ENCODE assay signal across 29 cellular contexts in genomic region chr6:3315841-3316240, GRCh38.
"Had no signal": no experiment of that assay in that cellular context is flagged by ENCODE, and none has a peak within 500 bp of the region (broad histone marks: within the 10 kb centered on the region; RNA-seq: fewer than 3 reads in every experiment).

No MANE protein-coding gene starts in this region.

- H3K27me3 Mint-ChIP-seq: activated naive CD8-positive, alpha-beta T cell had no signal

- ATAC-seq: activated CD4-positive, alpha-beta T cell treated with anti-CD3 and anti-CD28 coated beads for 36 hours; activated T-cell treated with anti-CD3 and anti-CD28 coated beads, Interleukin-2, amount 50 U/mL, for 72 hours; heart right ventricle; left lung; lower lobe of right lung; mucosa of descending colon; natural killer cell treated with Interleukin-12 subunit alpha and Interleukin-12 subunit beta and Interleukin-15 and Interleukin-18, amount 100 ng/mL, for 72 hours; right lobe of liver; stimulated activated naive B cell treated with anti-CD40 and anti-IgM and Interleukin-4, amounts not matched to agents 10 μg/mL and 1 μg/mL and 100 μg/mL, for 72 hours; upper lobe of right lung had no signal

- H3K9me3 Mint-ChIP-seq: activated T-cell treated with anti-CD3 and anti-CD28 coated beads, Interleukin-2, amount 50 U/mL, for 72 hours; central memory CD8-positive, alpha-beta T cell; natural killer cell treated with Interleukin-12 subunit alpha and Interleukin-12 subunit beta and Interleukin-15 and Interleukin-18, amount 100 ng/mL, for 72 hours; stimulated activated naive B cell treated with anti-CD40 and anti-IgM and Interleukin-4, amounts not matched to agents 10 μg/mL and 1 μg/mL and 100 μg/mL, for 72 hours had no signal

- H3K36me3 Mint-ChIP-seq: natural killer cell treated with Interleukin-12 subunit alpha and Interleukin-12 subunit beta and Interleukin-15 and Interleukin-18, amount 100 ng/mL, for 72 hours; stimulated activated naive B cell treated with anti-CD40 and anti-IgM and Interleukin-4, amounts not matched to agents 10 μg/mL and 1 μg/mL and 100 μg/mL, for 72 hours had no signal

- DNase-seq: activated CD4-positive, alpha-beta T cell treated with anti-CD3 and anti-CD28 coated beads for 36 hours; activated CD4-positive, CD25-positive, alpha-beta regulatory T cell; activated naive CD4-positive, alpha-beta T cell; activated T-cell treated with anti-CD3 and anti-CD28 coated beads for 4 hours; activated T-cell treated with anti-CD3 and anti-CD28 coated beads, Interleukin-2, amount 50 U/mL, for 72 hours; colonic mucosa; effector CD8-positive, alpha-beta T cell; erythroblast; foreskin fibroblast; heart right ventricle; kidney glomerular epithelial cell; left lung; lower lobe of right lung; mesenchymal stem cell; mucosa of descending colon; posterior cingulate gyrus; stimulated activated CD4-positive, alpha-beta T cell treated with anti-CD3 and anti-CD28 coated beads, Interleukin-15, amount 100 ng/mL, for 24 hours; stimulated activated CD4-positive, alpha-beta T cell treated with anti-CD3 and anti-CD28 coated beads, Interleukin-2, amount 100 ng/mL, for 24 hours; stimulated activated naive B cell treated with anti-CD40 and anti-IgM and Interleukin-4, amounts not matched to agents 10 μg/mL and 1 μg/mL and 100 μg/mL, for 72 hours; T-helper 1 cell; upper lobe of right lung had no signal

- H3K4me2 ChIP-seq: smooth muscle cell had no signal

- H3K36me3 ChIP-seq: ascending aorta, heart right ventricle, lower lobe of right lung, tibial artery, upper lobe of right lung had no signal

- H3K27ac ChIP-seq: ascending aorta, colonic mucosa, heart right ventricle, left lung, lower lobe of right lung, right lobe of liver, stomach, tibial artery, upper lobe of right lung had no signal

- H3K4me3 Mint-ChIP-seq: activated CD4-positive, alpha-beta T cell treated with anti-CD3 and anti-CD28 coated beads for 36 hours; activated naive CD8-positive, alpha-beta T cell; activated T-cell treated with anti-CD3 and anti-CD28 coated beads, Interleukin-2, amount 50 U/mL, for 72 hours; central memory CD8-positive, alpha-beta T cell; natural killer cell treated with Interleukin-12 subunit alpha and Interleukin-12 subunit beta and Interleukin-15 and Interleukin-18, amount 100 ng/mL, for 72 hours; stimulated activated naive B cell treated with anti-CD40 and anti-IgM and Interleukin-4, amounts not matched to agents 10 μg/mL and 1 μg/mL and 100 μg/mL, for 72 hours had no signal

- H3K27ac Mint-ChIP-seq: activated CD4-positive, alpha-beta T cell treated with anti-CD3 and anti-CD28 coated beads for 36 hours; activated naive CD8-positive, alpha-beta T cell; activated T-cell treated with anti-CD3 and anti-CD28 coated beads, Interleukin-2, amount 50 U/mL, for 72 hours; natural killer cell treated with Interleukin-12 subunit alpha and Interleukin-12 subunit beta and Interleukin-15 and Interleukin-18, amount 100 ng/mL, for 72 hours; stimulated activated naive B cell treated with anti-CD40 and anti-IgM and Interleukin-4, amounts not matched to agents 10 μg/mL and 1 μg/mL and 100 μg/mL, for 72 hours had no signal

- H3K9me3 ChIP-seq: ascending aorta, colonic mucosa, heart right ventricle, left lung, lower lobe of right lung, mucosa of descending colon, right lobe of liver, stomach, tibial artery, upper lobe of right lung had no signal

- H3K4me3 ChIP-seq: ascending aorta, colonic mucosa, heart right ventricle, left lung, lower lobe of right lung, mucosa of descending colon, right lobe of liver, smooth muscle cell, stomach, tibial artery, upper lobe of right lung had no signal

- H3K4me1 ChIP-seq: ascending aorta, colonic mucosa, right lobe of liver, stomach, tibial artery had no signal

- H3K27me3 ChIP-seq: ascending aorta, colonic mucosa, heart right ventricle, left lung, right lobe of liver, stomach, tibial artery, upper lobe of right lung had no signal
